In the genomic region with DNA sequence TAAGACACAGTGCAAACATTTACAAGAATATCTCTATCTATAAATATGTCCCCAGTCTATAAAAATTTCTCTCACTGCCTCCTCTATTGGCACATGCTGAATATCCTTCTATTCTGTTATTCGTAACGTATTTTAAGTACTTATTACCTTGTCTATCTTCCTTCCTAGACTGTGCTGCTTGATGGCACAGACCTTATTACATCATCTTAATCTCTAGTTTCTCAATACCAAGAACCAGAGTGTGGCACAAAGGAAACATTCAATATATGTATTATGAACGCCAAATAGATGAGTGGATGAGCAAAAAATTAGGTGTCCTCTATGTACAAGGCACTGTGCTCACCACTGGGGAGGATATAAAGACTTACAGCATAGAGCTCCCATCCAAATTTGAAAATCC, we compare ENCODE assay signal across 26 cellular contexts.
"Had no signal": no experiment of that assay in that cellular context is flagged by ENCODE, and none has a peak within 500 bp of the region (broad histone marks: within the 10 kb centered on the region; RNA-seq: fewer than 3 reads in every experiment).

No MANE protein-coding gene starts in this region.

- H3K27ac ChIP-seq: esophagus muscularis mucosa, heart right ventricle, pancreas, prostate gland, suprapubic skin, tibial artery, upper lobe of right lung had no signal

- H3K9me3 ChIP-seq: esophagus muscularis mucosa, heart right ventricle, pancreas, prostate gland, suprapubic skin, tibial artery, upper lobe of right lung had no signal

- H3K27me3 ChIP-seq: esophagus muscularis mucosa, heart right ventricle, pancreas, suprapubic skin, tibial artery, upper lobe of right lung had no signal

- H3K4me1 ChIP-seq: heart right ventricle, prostate gland, suprapubic skin, tibial artery, upper lobe of right lung had no signal

- DNase-seq: activated CD4-positive, alpha-beta memory T cell treated with anti-CD3 and anti-CD28 coated beads, Interleukin-2, amount 10 ng/mL, durations not matched to agents 7 days and 5 days; activated CD4-positive, alpha-beta T cell treated with anti-CD3 and anti-CD28 coated beads for 1 hour; activated CD4-positive, alpha-beta T cell treated with anti-CD3 and anti-CD28 coated beads, Interleukin-2, amount 10 ng/mL, durations not matched to agents 7 days and 5 days; activated CD8-positive, alpha-beta memory T cell treated with anti-CD3 and anti-CD28 coated beads, Interleukin-2, amount 50 U/mL, for 48 hours; activated gamma-delta T cell; activated naive CD4-positive, alpha-beta T cell treated with anti-CD3 and anti-CD28 coated beads, Interleukin-2, amount 10 ng/mL, durations not matched to agents 7 days and 5 days; activated naive CD8-positive, alpha-beta T cell treated with anti-CD3 and anti-CD28 coated beads, Interleukin-2, amount 10 ng/mL, durations not matched to agents 7 days and 5 days; activated T-cell treated with anti-CD3 and anti-CD28 coated beads, Interleukin-2, amount 50 U/mL, for 24 hours; amniotic stem cell; central memory CD4-positive, alpha-beta T cell; endodermal cell; foreskin melanocyte; heart right ventricle; midbrain; naive thymus-derived CD4-positive, alpha-beta T cell; nucleus accumbens; pancreas; retina; stimulated activated naive CD4-positive, alpha-beta T cell; tibial artery; upper lobe of right lung had no signal

- H3K4me3 ChIP-seq: esophagus muscularis mucosa, heart right ventricle, pancreas, prostate gland, smooth muscle cell, suprapubic skin, tibial artery, upper lobe of right lung had no signal

- ATAC-seq: heart right ventricle; naive thymus-derived CD4-positive, alpha-beta T cell; pancreas; upper lobe of right lung; WTC11 had no signal

- H3K36me3 ChIP-seq: prostate gland had no signal
